ENCODE assay signal across 30 cellular contexts in the genomic region with DNA sequence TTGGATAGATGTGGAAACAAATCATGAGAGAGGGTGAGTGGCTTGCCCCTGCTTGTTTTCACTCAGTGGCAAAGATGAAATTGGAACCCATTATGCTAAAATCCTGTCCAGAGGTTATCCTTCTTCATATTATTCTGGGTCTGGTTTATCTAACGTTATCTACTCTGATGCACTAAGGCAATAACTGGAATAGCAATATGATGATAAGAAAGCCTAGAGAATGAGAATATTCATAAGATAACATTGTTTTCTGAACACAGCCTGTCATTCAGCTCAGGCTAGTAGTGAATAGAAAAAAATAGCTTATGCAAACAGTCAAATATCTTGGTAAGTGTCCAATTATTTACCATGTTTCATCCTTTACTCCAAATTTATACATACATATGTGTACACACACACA.
"Had no signal": no experiment of that assay in that cellular context is flagged by ENCODE, and none has a peak within 500 bp of the region (broad histone marks: within the 10 kb centered on the region; RNA-seq: fewer than 3 reads in every experiment).

No MANE protein-coding gene starts in this region.

- DNase-seq: activated CD4-positive, alpha-beta T cell treated with anti-CD3 and anti-CD28 coated beads for 36 hours; activated CD4-positive, alpha-beta T cell treated with anti-CD3 and anti-CD28 coated beads, Interleukin-2, amount 10 ng/mL, durations not matched to agents 7 days and 5 days; activated CD4-positive, alpha-beta T cell treated with anti-CD3 and anti-CD28 coated beads, Interleukin-2, amount 50 U/mL, for 48 hours; activated CD8-positive, alpha-beta T cell treated with anti-CD3 and anti-CD28 coated beads, Interleukin-2, amount 10 ng/mL, durations not matched to agents 7 days and 5 days; activated gamma-delta T cell treated with Interleukin-2 at 50 U/mL for 16 hours; activated naive CD4-positive, alpha-beta T cell treated with anti-CD3 and anti-CD28 coated beads for 36 hours; activated T-cell treated with anti-CD3 and anti-CD28 coated beads, Interleukin-2, amount 50 U/mL, for 24 hours; adrenal gland; Kasumi-1; KG1; MG63; MV-4-11; NCI-H1092; NCI-H1436 treated with DMSO at 0.1 percent for 48 hours; NCI-H1694 treated with DMSO at 0.1 percent for 48 hours; NCI-H2029; NCI-H345; NCI-H524 treated with DMSO at 0.1 percent for 48 hours; NK-92 treated with Interleukin-12 subunit alpha and Interleukin-12 subunit beta, amount 100 ng/mL, for 24 hours; PC-3; Peyer's patch; RPMI8226; SIG-M5 had no signal

- H3K9me3 ChIP-seq: adrenal gland, MG63, Peyer's patch had no signal

- ATAC-seq: activated CD4-positive, alpha-beta T cell treated with anti-CD3 and anti-CD28 coated beads for 36 hours; activated CD4-positive, CD25-positive, alpha-beta regulatory T cell treated with anti-CD3 and anti-CD28 coated beads, Interleukin-2, amount 50 U/mL, for 24 hours; activated CD8-positive, alpha-beta T cell treated with anti-CD3 and anti-CD28 coated beads, Interleukin-2, amount 10 ng/mL, durations not matched to agents 7 days and 5 days; activated naive CD4-positive, alpha-beta T cell treated with anti-CD3 and anti-CD28 coated beads, Interleukin-2, amount 50 U/mL, for 72 hours; PC-3; WTC11 had no signal

- H3K27ac ChIP-seq: adrenal gland, Peyer's patch had no signal

- H3K36me3 ChIP-seq: adrenal gland, MG63, Peyer's patch had no signal

- H3K4me3 Mint-ChIP-seq: activated CD4-positive, alpha-beta T cell treated with anti-CD3 and anti-CD28 coated beads for 36 hours; activated CD4-positive, alpha-beta T cell treated with anti-CD3 and anti-CD28 coated beads, Interleukin-2, amount 10 ng/mL, durations not matched to agents 7 days and 5 days; activated CD8-positive, alpha-beta T cell treated with anti-CD3 and anti-CD28 coated beads, Interleukin-2, amount 10 ng/mL, durations not matched to agents 7 days and 5 days; activated naive CD4-positive, alpha-beta T cell treated with anti-CD3 and anti-CD28 coated beads for 36 hours; activated T-cell treated with anti-CD3 and anti-CD28 coated beads, Interleukin-2, amount 50 U/mL, for 24 hours; brain; T-helper 1 cell treated with Interleukin-12 subunit alpha and Interleukin-12 subunit beta and Interleukin-4 antibody, amounts not matched to agents 30 μg/mL and 1 μg/mL, for 36 hours; T-helper 2 cell treated with Interferon-gamma antibody and Interleukin-4, amounts not matched to agents 5 μg/mL and 100 μg/mL, for 36 hours; WTC11 had no signal

- H3K4me3 ChIP-seq: adrenal gland, MG63, Peyer's patch had no signal

- H3K4me1 Mint-ChIP-seq: activated CD4-positive, alpha-beta T cell treated with anti-CD3 and anti-CD28 coated beads for 36 hours; activated CD4-positive, alpha-beta T cell treated with anti-CD3 and anti-CD28 coated beads, Interleukin-2, amount 10 ng/mL, durations not matched to agents 7 days and 5 days; brain; WTC11 had no signal

- H3K27me3 Mint-ChIP-seq: activated CD4-positive, alpha-beta T cell treated with anti-CD3 and anti-CD28 coated beads, Interleukin-2, amount 10 ng/mL, durations not matched to agents 7 days and 5 days; activated T-cell treated with anti-CD3 and anti-CD28 coated beads, Interleukin-2, amount 50 U/mL, for 24 hours; brain had no signal

- H3K4me1 ChIP-seq: adrenal gland, Peyer's patch had no signal

- H3K9me3 Mint-ChIP-seq: activated CD4-positive, alpha-beta T cell treated with anti-CD3 and anti-CD28 coated beads, Interleukin-2, amount 10 ng/mL, durations not matched to agents 7 days and 5 days; activated naive CD4-positive, alpha-beta T cell treated with anti-CD3 and anti-CD28 coated beads for 36 hours; activated T-helper 2 cell treated with anti-CD3 and anti-CD28 coated beads, Interferon-gamma antibody, Interleukin-2, Interleukin-4, amounts not matched to agents 10 μg/mL and 5 μg/mL and 100 μg/mL, durations not matched to agents 14 hours and 24 hours and 36 hours; brain; T-helper 1 cell treated with Interleukin-12 subunit alpha and Interleukin-12 subunit beta and Interleukin-4 antibody, amounts not matched to agents 30 μg/mL and 1 μg/mL, for 36 hours; T-helper 2 cell treated with Interferon-gamma antibody and Interleukin-4, amounts not matched to agents 5 μg/mL and 100 μg/mL, for 36 hours; WTC11 had no signal

- H3K36me3 Mint-ChIP-seq: activated naive CD4-positive, alpha-beta T cell treated with anti-CD3 and anti-CD28 coated beads, Interleukin-2, amount 50 U/mL, for 72 hours; brain; WTC11 had no signal

- H3K27ac Mint-ChIP-seq: activated CD4-positive, alpha-beta T cell treated with anti-CD3 and anti-CD28 coated beads for 36 hours; activated CD4-positive, alpha-beta T cell treated with anti-CD3 and anti-CD28 coated beads, Interleukin-2, amount 10 ng/mL, durations not matched to agents 7 days and 5 days; activated CD8-positive, alpha-beta T cell treated with anti-CD3 and anti-CD28 coated beads, Interleukin-2, amount 10 ng/mL, durations not matched to agents 7 days and 5 days; activated naive CD4-positive, alpha-beta T cell treated with anti-CD3 and anti-CD28 coated beads for 36 hours; activated naive CD4-positive, alpha-beta T cell treated with anti-CD3 and anti-CD28 coated beads, Interleukin-2, amount 50 U/mL, for 72 hours; activated T-cell treated with anti-CD3 and anti-CD28 coated beads, Interleukin-2, amount 50 U/mL, for 24 hours; activated T-helper 2 cell treated with anti-CD3 and anti-CD28 coated beads, Interferon-gamma antibody, Interleukin-2, Interleukin-4, amounts not matched to agents 10 μg/mL and 5 μg/mL and 100 μg/mL, durations not matched to agents 14 hours and 24 hours and 36 hours; brain; T-helper 1 cell treated with Interleukin-12 subunit alpha and Interleukin-12 subunit beta and Interleukin-4 antibody, amounts not matched to agents 30 μg/mL and 1 μg/mL, for 36 hours; T-helper 2 cell treated with Interferon-gamma antibody and Interleukin-4, amounts not matched to agents 5 μg/mL and 100 μg/mL, for 36 hours; WTC11 had no signal

- H3K27me3 ChIP-seq: adrenal gland, MG63, Peyer's patch had no signal
